In genomic region chr1:177163844-177164379, GRCh38 we compare ENCODE assay signal across 12 cellular contexts. TPM values are rescaled to one million over a fixed set of nuclear protein-coding genes. Genes with fewer than 3 reads are reported as not detected.
DNase-seq lines count a peak whose midpoint lies in the region; ATAC-seq, FAIRE-seq and TF ChIP-seq lines count a peak whose summit lies in the region.
"Had no signal": no experiment of that assay in that cellular context is flagged by ENCODE, and none has a peak within 500 bp of the region (broad histone marks: within the 10 kb centered on the region; RNA-seq: fewer than 3 reads in every experiment).

No MANE protein-coding gene starts in this region.

- no peak for ATAC-seq in GM18858 (IDR thresholded peaks at IDR 0.05; ENCODE audit: unreplicated experiment)
- ATAC-seq: naive thymus-derived CD8-positive, alpha-beta T cell had no signal

- peaks cover 74% of the 10 kb centered on the region for H3K27me3 ChIP-seq in adipocyte (replicated peaks; ENCODE audit: control insufficient read depth, insufficient read depth, low read length)
- peaks cover 0 to 63% (median 25%) of the 10 kb centered on the region in 3 donors for H3K27me3 ChIP-seq in sigmoid colon

- no peaks in the 10 kb centered on the region for H3K9me3 ChIP-seq in adipocyte (ENCODE audit: control insufficient read depth, low read length)
- no peaks in the 10 kb centered on the region for H3K9me3 ChIP-seq in sigmoid colon

- TF ChIP-seq EP300 in sigmoid colon (IDR thresholded peaks at IDR 0.05) = no peak

- no peak overlapping the region for H3K27ac ChIP-seq in sigmoid colon
- H3K27ac ChIP-seq: VCaP had no signal

- H3K4me1 ChIP-seq in adipocyte (ENCODE audit: control insufficient read depth, insufficient read depth, low read length) (no peaks in the 10 kb centered on the region), sigmoid colon (peaks cover 0 to 13% (median 10%) of the 10 kb centered on the region in 4 donors)

- no peak for DNase-seq in D721Med (ENCODE audit: insufficient read length, low spot score)
- DNase-seq in adipocyte (ENCODE audit: low read depth) = no peak
- DNase-seq in sigmoid colon = no peak
- DNase-seq in NCI-H1417 treated with DMSO at 0.1 percent for 48 hours (lab: John Stamatoyannopoulos, UW) = no peak
- no peak for DNase-seq in GM03348 (ENCODE audit: low spot score)
- no peak for DNase-seq in A172 (ENCODE audit: low spot score)
- DNase-seq: activated naive CD4-positive, alpha-beta T cell treated with anti-CD3 and anti-CD28 coated beads, Interleukin-2, amount 50 U/mL, for 16 hours; DND-41; naive thymus-derived CD8-positive, alpha-beta T cell had no signal

- peak overlapping the region; percentile 49 for H3K4me3 ChIP-seq in adipocyte (ENCODE audit: low read length)
- H3K4me3 ChIP-seq in iPS-11a (ENCODE audit: low read depth, low read length) = peak overlapping the region; percentile 73
- peak overlapping the region in 3 of 4 donors; percentile 17 to 40 (median 39) for H3K4me3 ChIP-seq in sigmoid colon

- H3K36me3 ChIP-seq in adipocyte (ENCODE audit: control insufficient read depth, insufficient read depth, low read length, severe bottlenecking) (no peaks in the 10 kb centered on the region), sigmoid colon (no peaks in the 10 kb centered on the region)

- no peak overlapping the region for H3K9ac ChIP-seq in adipocyte (ENCODE audit: low read length)

- no peak for TF ChIP-seq POLR2A in sigmoid colon (IDR thresholded peaks at IDR 0.05)

- 3 to 4% methylated on average over 15 of the region's 15 CpGs for WGBS in sigmoid colon, 2 donors

- TF ChIP-seq CTCF in D721Med (IDR thresholded peaks at IDR 0.05; ENCODE audit: insufficient read depth, missing control alignments) = no peak
- no peak for TF ChIP-seq CTCF in sigmoid colon (IDR thresholded peaks at IDR 0.05)

- peak; percentile 35 for FAIRE-seq in D721Med (lab: Jason Lieb, UNC)

- intact Hi-C loops in sigmoid colon (cut with DNase I) = no loop called here

RNA-seq across cellular contexts. Expression of gene ASTN1, which starts 0.6 kb away (rescaled TPM):
- total RNA-seq in sigmoid colon = 1 to 10 TPM in 3 of 4 donors, under 1 TPM in 1; 0.49 to 2.2 (median 1.7) TPM
- under 1 TPM in 1 of 3 donors, not detected in 2; 0.50 TPM for polyA plus RNA-seq in sigmoid colon
- total RNA-seq in A172 (2014; rRNA removed; shearing (Covaris generic)) = 0.07 TPM in 1 of 2 replicates, not detected in the other
- total RNA-seq: naive thymus-derived CD8-positive, alpha-beta T cell had no signal
- polyA plus RNA-seq: naive thymus-derived CD8-positive, alpha-beta T cell had no signal

RNA-seq across cellular contexts. Expression of gene BRINP2, which starts 6.8 kb away (rescaled TPM):
- total RNA-seq in sigmoid colon = 1 to 10 TPM in 1 of 4 donors, under 1 TPM in 1, not detected in 2; 0.14 to 1.4 TPM
- under 1 TPM in 1 of 3 donors, not detected in 2; 0.09 TPM for polyA plus RNA-seq in sigmoid colon
- total RNA-seq in A172 (2014; rRNA removed; shearing (Covaris generic)) = not detected in 2 replicates
- total RNA-seq: naive thymus-derived CD8-positive, alpha-beta T cell had no signal
- polyA plus RNA-seq: naive thymus-derived CD8-positive, alpha-beta T cell had no signal
